12 cellular contexts compared by ENCODE assay signal in the genomic region with DNA sequence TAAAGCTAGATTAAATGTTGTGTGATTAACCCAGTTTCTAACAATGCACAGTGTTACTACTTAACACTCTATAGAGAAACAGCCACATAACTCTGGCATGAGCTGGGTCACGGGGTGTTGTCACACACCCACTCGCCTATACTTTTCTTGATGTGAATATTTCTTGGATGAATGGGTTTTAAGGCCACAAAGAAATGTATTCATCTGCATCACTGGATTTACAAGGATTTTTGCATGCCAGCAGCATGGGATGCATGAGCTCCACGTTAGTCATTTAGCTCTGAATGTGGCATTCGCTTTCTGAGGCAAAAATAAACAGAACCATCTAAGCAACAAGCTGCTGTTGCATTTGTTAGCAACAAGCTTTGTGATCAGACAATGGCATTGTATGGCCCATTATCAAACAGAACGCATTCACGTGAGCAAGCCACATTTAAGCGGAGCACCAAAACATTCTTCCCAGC.
DNase-seq lines count a peak whose midpoint lies in the region; TF ChIP-seq lines count a peak whose summit lies in the region.
"Had no signal": no experiment of that assay in that cellular context is flagged by ENCODE, and none has a peak within 500 bp of the region (broad histone marks: within the 10 kb centered on the region; RNA-seq: fewer than 3 reads in every experiment).

No MANE protein-coding gene starts in this region.

- H3K4me3 Mint-ChIP-seq in activated naive CD4-positive, alpha-beta T cell treated with anti-CD3 and anti-CD28 coated beads, Interleukin-2, amount 10 ng/mL, durations not matched to agents 7 days and 5 days, result no peak overlapping the region

- H3K36me3 ChIP-seq in WERI-Rb-1, result peaks cover 3% of the 10 kb centered on the region; the same call in 1 of the 2 replicates

- no peak overlapping the region for H3K27ac Mint-ChIP-seq in activated naive CD4-positive, alpha-beta T cell treated with anti-CD3 and anti-CD28 coated beads, Interleukin-2, amount 10 ng/mL, durations not matched to agents 7 days and 5 days

- peaks cover 5% of the 10 kb centered on the region for H3K4me1 Mint-ChIP-seq in activated naive CD4-positive, alpha-beta T cell treated with anti-CD3 and anti-CD28 coated beads, Interleukin-2, amount 10 ng/mL, durations not matched to agents 7 days and 5 days

- CTCF ChIA-PET in activated naive CD4-positive, alpha-beta T cell treated with anti-CD3 and anti-CD28 coated beads, Interleukin-2, amount 10 ng/mL, durations not matched to agents 7 days and 5 days (lab: Charles Lee), result interaction anchor here (0.8 to 1.2 kb wide), 4 partner anchors 78 to 172 kb away, joined by 3 to 7 read pairs (median 4); no protein-coding TSS in a partner anchor

- in situ Hi-C loops in ACHN (cut with HindIII; ENCODE audit: low pct_ligation_motif_present, low pct_unique_long_range_greater_than_20kb, low sequenced_read_pairs), result no loop called here

- DNase-seq in ACHN (peak; percentile 93), HPDE6-E6E7 (ENCODE audit: extremely low spot score) (peak; percentile 67), amniotic epithelial cell (ENCODE audit: low read depth) (peak; percentile 92), iPS-NIHi7 (ENCODE audit: extremely low spot score) (peak; percentile 22), NCI-H446 (lab: John Stamatoyannopoulos, UW) (no peak), WERI-Rb-1 (no peak)
- DNase-seq in activated naive CD4-positive, alpha-beta T cell treated with anti-CD3 and anti-CD28 coated beads, Interleukin-2, amount 10 ng/mL, durations not matched to agents 7 days and 5 days, result no peak
- no peak for DNase-seq in stimulated activated naive CD4-positive, alpha-beta T cell treated with Interleukin-2 at 50 U/mL for 16 hours (lab: John Stamatoyannopoulos, UW)
- DNase-seq: NCI-H1105; stimulated activated naive CD4-positive, alpha-beta T cell had no signal

- peaks cover 10% of the 10 kb centered on the region for H3K36me3 Mint-ChIP-seq in activated naive CD4-positive, alpha-beta T cell treated with anti-CD3 and anti-CD28 coated beads, Interleukin-2, amount 10 ng/mL, durations not matched to agents 7 days and 5 days

- no peaks in the 10 kb centered on the region for H3K9me3 ChIP-seq in WERI-Rb-1 (ENCODE audit: severe bottlenecking)

- no peaks in the 10 kb centered on the region for H3K27me3 Mint-ChIP-seq in activated naive CD4-positive, alpha-beta T cell treated with anti-CD3 and anti-CD28 coated beads, Interleukin-2, amount 10 ng/mL, durations not matched to agents 7 days and 5 days

- H3K27ac ChIP-seq in WERI-Rb-1, result no peak overlapping the region
- H3K27ac ChIP-seq: C4-2B had no signal

- no peak for TF ChIP-seq CTCF in WERI-Rb-1 (IDR thresholded peaks at IDR 0.05; ENCODE audit: low read depth, low read length)

- no peaks in the 10 kb centered on the region for H3K9me3 Mint-ChIP-seq in activated naive CD4-positive, alpha-beta T cell treated with anti-CD3 and anti-CD28 coated beads, Interleukin-2, amount 10 ng/mL, durations not matched to agents 7 days and 5 days

- H3K27me3 ChIP-seq in WERI-Rb-1 (ENCODE audit: insufficient read depth, low read depth, severe bottlenecking), result no peaks in the 10 kb centered on the region

- H3K4me3 ChIP-seq in WERI-Rb-1 (ENCODE audit: low read depth, low read length), result no peak overlapping the region
- H3K4me3 ChIP-seq: lung had no signal

Comparison
In these comparisons a context has a peak if more than half of its experiments do, and no peak if none do; other contexts are left out.
1. DNase-seq: peak in ACHN (single experiment), HPDE6-E6E7 (single experiment), amniotic epithelial cell (single experiment) and iPS-NIHi7 (single experiment); none in activated naive CD4-positive, alpha-beta T cell treated with anti-CD3 and anti-CD28 coated beads, Interleukin-2, amount 10 ng/mL, durations not matched to agents 7 days and 5 days (single experiment), NCI-H446 (0 of 2), stimulated activated naive CD4-positive, alpha-beta T cell treated with Interleukin-2 at 50 U/mL for 16 hours (single experiment) and WERI-Rb-1 (single experiment).